ENCODE assay signal across 8 cellular contexts in the genomic region with DNA sequence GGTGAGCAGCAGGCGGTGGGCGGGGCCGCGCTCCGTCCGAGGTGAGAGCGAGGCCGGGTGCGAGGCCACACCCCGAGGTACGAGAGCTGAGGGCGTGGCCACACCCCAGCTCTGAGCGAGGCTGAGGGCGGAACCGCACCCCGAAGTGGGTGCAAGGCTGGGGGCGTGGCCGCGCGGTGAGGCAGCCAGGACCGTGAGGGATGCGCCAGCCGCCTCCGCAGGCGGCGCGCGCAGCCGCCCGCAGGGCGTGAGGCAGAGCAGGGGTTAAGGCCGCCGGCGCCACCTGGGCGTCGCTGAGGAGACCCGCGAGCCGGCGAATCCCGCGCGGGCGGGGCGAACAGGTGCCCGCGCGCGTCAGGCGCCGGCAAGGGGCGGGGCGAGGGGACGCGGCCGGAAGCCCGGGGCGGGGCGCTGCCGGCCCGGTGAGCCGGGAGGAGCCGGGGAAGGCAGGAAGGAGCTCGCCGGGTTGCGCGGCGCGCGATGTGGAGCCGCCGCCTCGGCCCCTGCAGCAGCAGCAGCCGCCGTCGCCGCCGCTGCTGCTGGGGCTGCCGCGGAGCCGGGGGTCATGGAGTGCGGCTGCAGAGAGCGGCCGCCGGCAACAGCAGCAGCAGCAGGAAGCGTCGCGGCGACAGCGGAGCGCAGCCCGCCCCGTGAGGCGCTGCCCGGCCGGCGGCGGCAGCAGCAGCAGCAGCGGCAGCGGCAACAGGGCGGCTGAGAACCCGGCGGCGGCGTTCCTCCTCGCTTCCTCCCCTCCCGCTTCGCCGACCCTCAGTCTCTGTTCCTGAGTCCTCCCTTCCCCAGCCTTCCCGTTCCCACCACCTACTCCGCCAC. TPM values are rescaled to one million over a fixed set of nuclear protein-coding genes. Genes with fewer than 3 reads are reported as not detected.
DNase-seq lines count a peak whose midpoint lies in the region; ATAC-seq and TF ChIP-seq lines count a peak whose summit lies in the region.

A gene with protein sequence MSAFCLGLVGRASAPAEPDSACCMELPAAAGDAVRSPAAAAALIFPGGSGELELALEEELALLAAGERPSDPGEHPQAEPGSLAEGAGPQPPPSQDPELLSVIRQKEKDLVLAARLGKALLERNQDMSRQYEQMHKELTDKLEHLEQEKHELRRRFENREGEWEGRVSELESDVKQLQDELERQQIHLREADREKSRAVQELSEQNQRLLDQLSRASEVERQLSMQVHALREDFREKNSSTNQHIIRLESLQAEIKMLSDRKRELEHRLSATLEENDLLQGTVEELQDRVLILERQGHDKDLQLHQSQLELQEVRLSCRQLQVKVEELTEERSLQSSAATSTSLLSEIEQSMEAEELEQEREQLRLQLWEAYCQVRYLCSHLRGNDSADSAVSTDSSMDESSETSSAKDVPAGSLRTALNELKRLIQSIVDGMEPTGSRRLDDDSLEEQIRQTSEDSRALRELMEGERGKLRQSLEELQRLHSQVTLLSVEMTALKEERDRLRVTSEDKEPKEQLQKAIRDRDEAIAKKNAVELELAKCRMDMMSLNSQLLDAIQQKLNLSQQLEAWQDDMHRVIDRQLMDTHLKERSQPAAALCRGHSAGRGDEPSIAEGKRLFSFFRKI (plus strand): TSS at position 449 of the 831 bp plus-strand sequence. CDS start 633 bp downstream, outside the sequence.

- peak; percentile 99 for DNase-seq in NCI-H1417 (lab: John Stamatoyannopoulos, UW)
- peak; percentile 94 for DNase-seq in SW480 (ENCODE audit: low spot score)
- DNase-seq in activated naive CD8-positive, alpha-beta T cell treated with anti-CD3 and anti-CD28 coated beads, Interleukin-2, amount 50 U/mL, for 24 hours, result peak; percentile 98
- DNase-seq in left ventricle myocardium superior, result peak; percentile 76
- DNase-seq in putamen (ENCODE audit: low spot score), result peak; percentile 80
- DNase-seq in vagina (ENCODE audit: extremely low spot score in 2 of 2), result no peak

- peak within 1 kb of the TSS; percentile 61 for H3K27ac ChIP-seq in vagina

- H3K4me3 Mint-ChIP-seq in activated naive CD8-positive, alpha-beta T cell treated with anti-CD3 and anti-CD28 coated beads, Interleukin-2, amount 50 U/mL, for 24 hours, result peak within 1 kb of the TSS; percentile 94

- H3K4me3 ChIP-seq in vagina, result peak within 1 kb of the TSS; percentile 51 to 53

- no peaks in the 10 kb centered on the region for H3K27me3 ChIP-seq in vagina

- H3K4me1 Mint-ChIP-seq in activated naive CD8-positive, alpha-beta T cell treated with anti-CD3 and anti-CD28 coated beads, Interleukin-2, amount 50 U/mL, for 24 hours, result peaks cover 47% of the 10 kb centered on the region

- peaks cover 36% of the 10 kb centered on the region for H3K36me3 Mint-ChIP-seq in activated naive CD8-positive, alpha-beta T cell treated with anti-CD3 and anti-CD28 coated beads, Interleukin-2, amount 50 U/mL, for 24 hours (ENCODE audit: low read depth)

- no peaks in the 10 kb centered on the region for H3K9me3 ChIP-seq in vagina

- peak; percentile 62 for TF ChIP-seq POLR2A in GM15510 (IDR thresholded peaks at IDR 0.05; ENCODE audit: borderline replicate concordance, extremely low read depth, insufficient read length)
- TF ChIP-seq POLR2A in vagina (IDR thresholded peaks at IDR 0.05), result peak in 1 of 2 donors; percentile 24

- no peaks in the 10 kb centered on the region for H3K36me3 ChIP-seq in vagina

- peaks cover 6% of the 10 kb centered on the region for H3K27me3 Mint-ChIP-seq in activated naive CD8-positive, alpha-beta T cell treated with anti-CD3 and anti-CD28 coated beads, Interleukin-2, amount 50 U/mL, for 24 hours

- intact Hi-C loops in left ventricle myocardium superior (cut with micrococcal nuclease) (no loop called here), vagina (cut with DNase I) (no loop called here)

- H3K9me3 Mint-ChIP-seq in activated naive CD8-positive, alpha-beta T cell treated with anti-CD3 and anti-CD28 coated beads, Interleukin-2, amount 50 U/mL, for 24 hours, result no peaks in the 10 kb centered on the region

- H3K27ac Mint-ChIP-seq in activated naive CD8-positive, alpha-beta T cell treated with anti-CD3 and anti-CD28 coated beads, Interleukin-2, amount 50 U/mL, for 24 hours, result peak within 1 kb of the TSS; percentile 94

- H3K4me1 ChIP-seq in vagina, result peaks cover 18% of the 10 kb centered on the region

- no peak for TF ChIP-seq CTCF in vagina (IDR thresholded peaks at IDR 0.05)

- ATAC-seq in HG02798 (IDR thresholded peaks at IDR 0.05; ENCODE audit: poor library complexity, unreplicated experiment) (peak; percentile 90), left ventricle myocardium superior (peak; percentile 80)
- ATAC-seq in activated naive CD8-positive, alpha-beta T cell treated with anti-CD3 and anti-CD28 coated beads, Interleukin-2, amount 50 U/mL, for 24 hours, result peak; percentile 90

RNA-seq across cellular contexts. Expression of the gene that starts here (rescaled TPM):
- total RNA-seq in left ventricle myocardium superior (4.7 TPM), vagina (71.2 TPM)

Comparison
In these comparisons a context has a peak if more than half of its experiments do, and no peak if none do; other contexts are left out.
1. RNA of the gene that starts here (total RNA-seq): 71.2 TPM in vagina (single experiment); 4.7 TPM in left ventricle myocardium superior (single experiment); every median in the first group is over 10 times any median in the second.
2. DNase-seq: peak in NCI-H1417 (3 of 3), SW480 (single experiment), activated naive CD8-positive, alpha-beta T cell treated with anti-CD3 and anti-CD28 coated beads, Interleukin-2, amount 50 U/mL, for 24 hours (single experiment), left ventricle myocardium superior (single experiment) and putamen (single experiment); none in vagina (0 of 2).
3. Peak in every context shown above with its lines, with median percentiles within 50 percentile points of each other: ATAC-seq.